Comparison of ENCODE assay signal across 9 cellular contexts in the genomic region with DNA sequence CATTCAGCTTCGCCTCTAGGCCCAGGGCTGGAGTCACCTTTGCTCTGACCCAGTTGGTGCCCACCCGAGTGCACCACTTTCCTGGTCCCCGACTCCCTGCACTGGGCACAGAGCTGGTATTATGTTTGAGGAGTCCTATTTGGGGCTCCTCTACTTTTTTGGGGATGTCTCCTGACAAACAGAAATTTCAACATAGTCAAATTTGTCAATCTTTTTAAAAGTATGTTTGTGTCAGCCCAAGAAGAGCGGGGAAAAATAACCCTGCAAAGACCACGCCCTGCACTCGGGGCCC. TPM values are rescaled to one million over a fixed set of nuclear protein-coding genes. Genes with fewer than 3 reads are reported as not detected.
DNase-seq lines count a peak whose midpoint lies in the region; ATAC-seq, FAIRE-seq and TF ChIP-seq lines count a peak whose summit lies in the region.
"Had no signal": no experiment of that assay in that cellular context is flagged by ENCODE, and none has a peak within 500 bp of the region (broad histone marks: within the 10 kb centered on the region; RNA-seq: fewer than 3 reads in every experiment).

No MANE protein-coding gene starts in this region.

- H3K4me3 ChIP-seq in BLaER1: peak overlapping the region; percentile 88; the same call in 1 of the 2 replicates
- peak overlapping the region; percentile 56 for H3K4me3 ChIP-seq in MG63
- H3K4me3 ChIP-seq in neural progenitor cell: peak overlapping the region; percentile 85

- H3K4me3 Mint-ChIP-seq in neural progenitor cell: peak overlapping the region; percentile 90

- peaks cover 4% of the 10 kb centered on the region; the same call in 1 of the 2 replicates for H3K9me3 ChIP-seq in BLaER1
- H3K9me3 ChIP-seq in MG63: no peaks in the 10 kb centered on the region
- H3K9me3 ChIP-seq in neural progenitor cell (ENCODE audit: low read depth): peaks cover 9% of the 10 kb centered on the region

- peaks cover 19% of the 10 kb centered on the region for H3F3A ChIP-seq in neural progenitor cell (ENCODE audit: low read depth)

- peaks cover 11% of the 10 kb centered on the region for H3K27me3 Mint-ChIP-seq in neural progenitor cell (ENCODE audit: insufficient read depth, low read depth)

- no peak for TF ChIP-seq POLR2A in H54 (IDR thresholded peaks at IDR 0.05; ENCODE audit: low read depth, low read length)

- H3K36me3 Mint-ChIP-seq in neural progenitor cell: peaks cover 9% of the 10 kb centered on the region

- H3K9ac ChIP-seq in BLaER1 (no peak overlapping the region), neural progenitor cell (no peak overlapping the region)

- H3K27ac ChIP-seq in BLaER1 (peak overlapping the region; percentile 78), cingulate gyrus (ENCODE audit: low read depth, low read length) (peak overlapping the region; percentile 93), neural progenitor cell (no peak overlapping the region)

- no peak for ATAC-seq in HG03045 (IDR thresholded peaks at IDR 0.05; ENCODE audit: unreplicated experiment)

- FAIRE-seq in H54 (lab: Jason Lieb, UNC): no peak

- H4K20me1 ChIP-seq in BLaER1: no peaks in the 10 kb centered on the region
- H4K20me1 ChIP-seq in neural progenitor cell (ENCODE audit: low read depth): peaks cover 9% of the 10 kb centered on the region

- H3K27ac Mint-ChIP-seq in neural progenitor cell: peak overlapping the region; percentile 33

- peaks cover 43% of the 10 kb centered on the region for H3K4me1 Mint-ChIP-seq in neural progenitor cell

- H3K36me3 ChIP-seq in BLaER1: no peaks in the 10 kb centered on the region
- no peaks in the 10 kb centered on the region for H3K36me3 ChIP-seq in MG63
- H3K36me3 ChIP-seq in neural progenitor cell: no peaks in the 10 kb centered on the region

- peak overlapping the region; percentile 88 for H3K4me2 ChIP-seq in BLaER1
- H3K4me2 ChIP-seq in neural progenitor cell: no peak overlapping the region

- H3K79me2 ChIP-seq in neural progenitor cell (ENCODE audit: low read depth): no peaks in the 10 kb centered on the region

- peaks cover 4% of the 10 kb centered on the region for H3K9me3 Mint-ChIP-seq in neural progenitor cell

- DNase-seq in MG63: no peak
- DNase-seq in neural progenitor cell (ENCODE audit: low spot score): no peak
- no peak for DNase-seq in OCI-M2 (lab: John Stamatoyannopoulos, UW; ENCODE audit: unreplicated experiment)
- DNase-seq in Kasumi-1 (lab: John Stamatoyannopoulos, UW): no peak
- DNase-seq in H54 (ENCODE audit: insufficient read length, low spot score): no peak

- TF ChIP-seq CTCF in neural progenitor cell (IDR thresholded peaks at IDR 0.05): no peak

- H2AFZ ChIP-seq in neural progenitor cell (replicated peaks): no peak overlapping the region

- H3K27me3 ChIP-seq in BLaER1: no peaks in the 10 kb centered on the region
- no peaks in the 10 kb centered on the region for H3K27me3 ChIP-seq in MG63
- peaks cover 19% of the 10 kb centered on the region for H3K27me3 ChIP-seq in neural progenitor cell

- H3K4me1 ChIP-seq in BLaER1 (peaks cover 79% of the 10 kb centered on the region), neural progenitor cell (peaks cover 16% of the 10 kb centered on the region)

RNA-seq across cellular contexts. Expression of a gene that starts 11.6 kb away (rescaled TPM):
- total RNA-seq in MG63 (2014; rRNA removed; shearing (Covaris generic); ENCODE audit: low replicate concordance): 0.10 TPM in 1 of 2 replicates, not detected in the other
- total RNA-seq in neural progenitor cell (ENCODE audit: low replicate concordance): 3.8 and 7.6 TPM in 2 replicates

RNA-seq across cellular contexts. Expression of a gene that starts 11.6 kb away (rescaled TPM):
- not detected in 2 replicates for total RNA-seq in MG63 (2014; rRNA removed; shearing (Covaris generic); ENCODE audit: low replicate concordance)
- total RNA-seq in neural progenitor cell (ENCODE audit: low replicate concordance): not detected in 2 replicates
- total RNA-seq: lung microvascular endothelial cell had no signal

RNA-seq across cellular contexts. Expression of a gene that starts 14.7 kb away (rescaled TPM):
- total RNA-seq in MG63 (2014; rRNA removed; shearing (Covaris generic); ENCODE audit: low replicate concordance): 12.6 and 19.1 TPM in 2 replicates
- total RNA-seq in neural progenitor cell (ENCODE audit: low replicate concordance): 258 and 542 TPM in 2 replicates

RNA-seq across cellular contexts. Expression of a gene that starts 43.5 kb away (rescaled TPM):
- total RNA-seq in MG63 (2014; rRNA removed; shearing (Covaris generic); ENCODE audit: low replicate concordance): 35.8 and 52.2 TPM in 2 replicates
- total RNA-seq in neural progenitor cell (ENCODE audit: low replicate concordance): 47.5 and 67.4 TPM in 2 replicates

RNA-seq across cellular contexts. Expression of a gene that starts 58.8 kb away (rescaled TPM):
- total RNA-seq in MG63 (2014; rRNA removed; shearing (Covaris generic); ENCODE audit: low replicate concordance): 88.0 and 98.3 TPM in 2 replicates
- 129 and 145 TPM in 2 replicates for total RNA-seq in neural progenitor cell (ENCODE audit: low replicate concordance)

Comparison
In these comparisons a context has a peak if more than half of its experiments do, and no peak if none do; other contexts are left out.
1. RNA of a gene that starts 14.7 kb away (total RNA-seq): 258 to 542 TPM in neural progenitor cell; 12.6 to 19.1 TPM in MG63; every median in the first group is over 10 times any median in the second.
2. Peak in every context shown above with its lines, with median percentiles within 50 percentile points of each other: H3K4me3 ChIP-seq.